ENCODE assay signal across 11 cellular contexts in the genomic region with DNA sequence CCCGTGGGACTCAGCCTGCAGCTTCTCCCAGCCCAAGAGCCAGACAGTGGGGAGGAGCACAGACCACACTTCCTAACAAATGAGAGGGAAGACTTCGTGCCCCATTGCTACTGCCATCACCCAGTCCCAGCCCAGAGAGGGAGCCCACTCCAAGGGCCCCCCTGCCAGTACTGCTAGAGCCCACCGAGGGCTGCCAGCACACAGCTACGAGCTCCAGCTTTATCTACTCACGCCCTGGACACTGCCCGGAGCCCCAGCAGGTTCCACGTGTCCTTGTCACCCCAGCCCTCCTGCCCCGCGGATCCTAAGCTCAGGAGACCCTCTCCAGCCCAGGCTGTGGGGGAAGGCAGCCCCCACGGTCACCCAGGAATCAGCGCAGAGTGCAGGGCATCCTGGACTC. TPM values are rescaled to one million over a fixed set of nuclear protein-coding genes. Genes with fewer than 3 reads are reported as not detected.
DNase-seq lines count a peak whose midpoint lies in the region; ATAC-seq and TF ChIP-seq lines count a peak whose summit lies in the region.
"Had no signal": no experiment of that assay in that cellular context is flagged by ENCODE, and none has a peak within 500 bp of the region (broad histone marks: within the 10 kb centered on the region; RNA-seq: fewer than 3 reads in every experiment).

No MANE protein-coding gene starts in this region.

- H3K27me3 Mint-ChIP-seq in activated T-cell treated with anti-CD3 and anti-CD28 coated beads, Interleukin-2, amount 50 U/mL, for 24 hours: no peaks in the 10 kb centered on the region
- no peaks in the 10 kb centered on the region for H3K27me3 Mint-ChIP-seq in T-helper 17 cell
- no peaks in the 10 kb centered on the region for H3K27me3 Mint-ChIP-seq in stimulated activated memory B cell treated with anti-CD40 and anti-IgM and Interleukin-4, amounts not matched to agents 10 μg/mL and 1 μg/mL and 100 μg/mL, for 72 hours

- no peaks in the 10 kb centered on the region for H3K27me3 ChIP-seq in hepatocyte

- no peak for ATAC-seq in T-helper 17 cell
- no peak for ATAC-seq in stimulated activated memory B cell treated with anti-CD40 and anti-IgM and Interleukin-4, amounts not matched to agents 10 μg/mL and 1 μg/mL and 100 μg/mL, for 72 hours
- no peak for ATAC-seq in HG03432 (IDR thresholded peaks at IDR 0.05; ENCODE audit: unreplicated experiment)

- H2AFZ ChIP-seq in hepatocyte: no peak overlapping the region

- no peaks in the 10 kb centered on the region for H3K9me3 Mint-ChIP-seq in activated T-cell treated with anti-CD3 and anti-CD28 coated beads, Interleukin-2, amount 50 U/mL, for 24 hours
- no peaks in the 10 kb centered on the region for H3K9me3 Mint-ChIP-seq in stimulated activated memory B cell treated with anti-CD40 and anti-IgM and Interleukin-4, amounts not matched to agents 10 μg/mL and 1 μg/mL and 100 μg/mL, for 72 hours

- H3K9me2 ChIP-seq in hepatocyte (replicated peaks; ENCODE audit: insufficient read depth): no peaks in the 10 kb centered on the region

- peaks cover 29% of the 10 kb centered on the region for H3K4me1 Mint-ChIP-seq in activated T-cell treated with anti-CD3 and anti-CD28 coated beads, Interleukin-2, amount 50 U/mL, for 24 hours (ENCODE audit: low read depth)
- peaks cover 31% of the 10 kb centered on the region for H3K4me1 Mint-ChIP-seq in T-helper 17 cell
- peaks cover 40% of the 10 kb centered on the region for H3K4me1 Mint-ChIP-seq in stimulated activated memory B cell treated with anti-CD40 and anti-IgM and Interleukin-4, amounts not matched to agents 10 μg/mL and 1 μg/mL and 100 μg/mL, for 72 hours

- no peak overlapping the region for H3K4me3 ChIP-seq in hepatocyte

- H3K36me3 ChIP-seq in hepatocyte (replicated peaks; ENCODE audit: insufficient read depth, low read depth): no peaks in the 10 kb centered on the region

- no peak for DNase-seq in activated T-cell treated with anti-CD3 and anti-CD28 coated beads, Interleukin-2, amount 50 U/mL, for 24 hours
- DNase-seq in activated T-cell treated with anti-CD3 and anti-CD28 coated beads, Interleukin-2, amount 50 U/mL, for 1 hour: no peak
- DNase-seq in T-helper 17 cell: no peak
- DNase-seq in hepatocyte (ENCODE audit: low spot score): no peak
- DNase-seq in activated CD4-positive, CD25-positive, alpha-beta regulatory T cell (lab: John Stamatoyannopoulos, UW): no peak
- no peak for DNase-seq in NCI-H2029 (lab: John Stamatoyannopoulos, UW)
- DNase-seq: dermis blood vessel endothelial cell, GDM1, SW 1271 had no signal

- 83% methylated on average over 11 of the region's 11 CpGs for WGBS in hepatocyte (ENCODE audit: low lambda C conversion rate, missing lambda C conversion rate)

- peaks cover 58% of the 10 kb centered on the region for H3K36me3 Mint-ChIP-seq in activated T-cell treated with anti-CD3 and anti-CD28 coated beads, Interleukin-2, amount 50 U/mL, for 24 hours (ENCODE audit: low read depth)
- H3K36me3 Mint-ChIP-seq in T-helper 17 cell (ENCODE audit: low read depth): peaks cover 2% of the 10 kb centered on the region
- peaks cover 26% of the 10 kb centered on the region for H3K36me3 Mint-ChIP-seq in stimulated activated memory B cell treated with anti-CD40 and anti-IgM and Interleukin-4, amounts not matched to agents 10 μg/mL and 1 μg/mL and 100 μg/mL, for 72 hours

- no peaks in the 10 kb centered on the region for H3K4me1 ChIP-seq in hepatocyte (ENCODE audit: insufficient read depth)

- H3K27ac Mint-ChIP-seq in activated T-cell treated with anti-CD3 and anti-CD28 coated beads, Interleukin-2, amount 50 U/mL, for 24 hours: peak overlapping the region; percentile 73
- H3K27ac Mint-ChIP-seq in T-helper 17 cell: peak overlapping the region; percentile 81
- peak overlapping the region; percentile 69 for H3K27ac Mint-ChIP-seq in stimulated activated memory B cell treated with anti-CD40 and anti-IgM and Interleukin-4, amounts not matched to agents 10 μg/mL and 1 μg/mL and 100 μg/mL, for 72 hours

- peak overlapping the region; percentile 95 for H3K4me2 ChIP-seq in hepatocyte

- H3K79me2 ChIP-seq in hepatocyte: no peaks in the 10 kb centered on the region

- peak overlapping the region; percentile 85 for H3K4me3 Mint-ChIP-seq in activated T-cell treated with anti-CD3 and anti-CD28 coated beads, Interleukin-2, amount 50 U/mL, for 24 hours
- H3K4me3 Mint-ChIP-seq in T-helper 17 cell: peak overlapping the region; percentile 90
- H3K4me3 Mint-ChIP-seq in stimulated activated memory B cell treated with anti-CD40 and anti-IgM and Interleukin-4, amounts not matched to agents 10 μg/mL and 1 μg/mL and 100 μg/mL, for 72 hours: peak overlapping the region; percentile 82

- no peak overlapping the region for H3K27ac ChIP-seq in hepatocyte

- no peak for TF ChIP-seq CTCF in hepatocyte (IDR thresholded peaks at IDR 0.05; ENCODE audit: poor library complexity)

- H4K20me1 ChIP-seq in hepatocyte (ENCODE audit: insufficient read depth, poor library complexity, severe bottlenecking): no peaks in the 10 kb centered on the region

- H3K9me3 ChIP-seq in T-helper 17 cell (ENCODE audit: control insufficient read depth, low read length, poor library complexity, severe bottlenecking) (no peaks in the 10 kb centered on the region), hepatocyte (ENCODE audit: low read depth) (no peaks in the 10 kb centered on the region)

RNA-seq across cellular contexts. Expression of gene GOLGA8A, which starts 1.9 kb away (rescaled TPM):
- total RNA-seq in T-helper 17 cell (100 to 1,000 TPM; 210 to 223 TPM), hepatocyte (17.7 and 27.2 TPM in 2 replicates)
- 51.2 and 73.0 TPM in 2 replicates for polyA plus RNA-seq in hepatocyte
